Comparison of ENCODE assay signal across 2 cellular contexts in genomic region chr14:52949711-52950409, GRCh38.
TF ChIP-seq lines count a peak whose summit lies in the region.

No MANE protein-coding gene starts in this region.

TF ChIP-seq in SK-N-SH, 30 proteins besides CTCF, POLR2A, EP300 and RAD21 (continued from another document):
- TF ChIP-seq, protein P1, sequence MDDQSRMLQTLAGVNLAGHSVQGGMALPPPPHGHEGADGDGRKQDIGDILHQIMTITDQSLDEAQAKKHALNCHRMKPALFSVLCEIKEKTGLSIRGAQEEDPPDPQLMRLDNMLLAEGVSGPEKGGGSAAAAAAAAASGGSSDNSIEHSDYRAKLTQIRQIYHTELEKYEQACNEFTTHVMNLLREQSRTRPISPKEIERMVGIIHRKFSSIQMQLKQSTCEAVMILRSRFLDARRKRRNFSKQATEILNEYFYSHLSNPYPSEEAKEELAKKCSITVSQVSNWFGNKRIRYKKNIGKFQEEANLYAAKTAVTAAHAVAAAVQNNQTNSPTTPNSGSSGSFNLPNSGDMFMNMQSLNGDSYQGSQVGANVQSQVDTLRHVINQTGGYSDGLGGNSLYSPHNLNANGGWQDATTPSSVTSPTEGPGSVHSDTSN (IDR thresholded peaks at IDR 0.05), result no peak
- TF ChIP-seq MXI1 (IDR thresholded peaks at IDR 0.05; ENCODE audit: low read depth, low read length), result 0 out of 2 replicates have a peak, but pooled peaks have one; percentile 15
- 0 out of 2 replicates have a peak, but pooled peaks have one; percentile 30 for TF ChIP-seq TAF1 (IDR thresholded peaks at IDR 0.05; ENCODE audit: borderline replicate concordance, low read depth, low read length)
- TF ChIP-seq, protein P2, sequence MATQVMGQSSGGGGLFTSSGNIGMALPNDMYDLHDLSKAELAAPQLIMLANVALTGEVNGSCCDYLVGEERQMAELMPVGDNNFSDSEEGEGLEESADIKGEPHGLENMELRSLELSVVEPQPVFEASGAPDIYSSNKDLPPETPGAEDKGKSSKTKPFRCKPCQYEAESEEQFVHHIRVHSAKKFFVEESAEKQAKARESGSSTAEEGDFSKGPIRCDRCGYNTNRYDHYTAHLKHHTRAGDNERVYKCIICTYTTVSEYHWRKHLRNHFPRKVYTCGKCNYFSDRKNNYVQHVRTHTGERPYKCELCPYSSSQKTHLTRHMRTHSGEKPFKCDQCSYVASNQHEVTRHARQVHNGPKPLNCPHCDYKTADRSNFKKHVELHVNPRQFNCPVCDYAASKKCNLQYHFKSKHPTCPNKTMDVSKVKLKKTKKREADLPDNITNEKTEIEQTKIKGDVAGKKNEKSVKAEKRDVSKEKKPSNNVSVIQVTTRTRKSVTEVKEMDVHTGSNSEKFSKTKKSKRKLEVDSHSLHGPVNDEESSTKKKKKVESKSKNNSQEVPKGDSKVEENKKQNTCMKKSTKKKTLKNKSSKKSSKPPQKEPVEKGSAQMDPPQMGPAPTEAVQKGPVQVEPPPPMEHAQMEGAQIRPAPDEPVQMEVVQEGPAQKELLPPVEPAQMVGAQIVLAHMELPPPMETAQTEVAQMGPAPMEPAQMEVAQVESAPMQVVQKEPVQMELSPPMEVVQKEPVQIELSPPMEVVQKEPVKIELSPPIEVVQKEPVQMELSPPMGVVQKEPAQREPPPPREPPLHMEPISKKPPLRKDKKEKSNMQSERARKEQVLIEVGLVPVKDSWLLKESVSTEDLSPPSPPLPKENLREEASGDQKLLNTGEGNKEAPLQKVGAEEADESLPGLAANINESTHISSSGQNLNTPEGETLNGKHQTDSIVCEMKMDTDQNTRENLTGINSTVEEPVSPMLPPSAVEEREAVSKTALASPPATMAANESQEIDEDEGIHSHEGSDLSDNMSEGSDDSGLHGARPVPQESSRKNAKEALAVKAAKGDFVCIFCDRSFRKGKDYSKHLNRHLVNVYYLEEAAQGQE (IDR thresholded peaks at IDR 0.05; ENCODE audit: low read depth, low read length), result no peak
- TF ChIP-seq, protein P3, sequence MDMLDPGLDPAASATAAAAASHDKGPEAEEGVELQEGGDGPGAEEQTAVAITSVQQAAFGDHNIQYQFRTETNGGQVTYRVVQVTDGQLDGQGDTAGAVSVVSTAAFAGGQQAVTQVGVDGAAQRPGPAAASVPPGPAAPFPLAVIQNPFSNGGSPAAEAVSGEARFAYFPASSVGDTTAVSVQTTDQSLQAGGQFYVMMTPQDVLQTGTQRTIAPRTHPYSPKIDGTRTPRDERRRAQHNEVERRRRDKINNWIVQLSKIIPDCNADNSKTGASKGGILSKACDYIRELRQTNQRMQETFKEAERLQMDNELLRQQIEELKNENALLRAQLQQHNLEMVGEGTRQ (IDR thresholded peaks at IDR 0.05; ENCODE audit: borderline replicate concordance, low read depth, low read length), result no peak
- no peak for TF ChIP-seq NFIC (IDR thresholded peaks at IDR 0.05; ENCODE audit: borderline replicate concordance)
- TF ChIP-seq, protein P4, sequence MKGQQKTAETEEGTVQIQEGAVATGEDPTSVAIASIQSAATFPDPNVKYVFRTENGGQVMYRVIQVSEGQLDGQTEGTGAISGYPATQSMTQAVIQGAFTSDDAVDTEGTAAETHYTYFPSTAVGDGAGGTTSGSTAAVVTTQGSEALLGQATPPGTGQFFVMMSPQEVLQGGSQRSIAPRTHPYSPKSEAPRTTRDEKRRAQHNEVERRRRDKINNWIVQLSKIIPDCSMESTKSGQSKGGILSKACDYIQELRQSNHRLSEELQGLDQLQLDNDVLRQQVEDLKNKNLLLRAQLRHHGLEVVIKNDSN (IDR thresholded peaks at IDR 0.05; ENCODE audit: borderline replicate concordance, low read depth), result no peak
- TF ChIP-seq SMC3 (IDR thresholded peaks at IDR 0.05; ENCODE audit: low read depth, low read length), result 0 out of 2 replicates have a peak, but pooled peaks have one; percentile 10
- no peak for TF ChIP-seq YY1 (IDR thresholded peaks at IDR 0.05; ENCODE audit: low read depth)

TF ChIP-seq in endothelial cell of umbilical vein, 7 proteins besides CTCF, POLR2A, EP300 and RAD21 (continued from another document):
- no peak for TF ChIP-seq FOS (IDR thresholded peaks at IDR 0.05; ENCODE audit: borderline replicate concordance, insufficient read depth, low read length)
- TF ChIP-seq POLR2AphosphoS5 (IDR thresholded peaks at IDR 0.05; ENCODE audit: insufficient read depth, low read depth, low read length), result no peak
